ENCODE assay signal across 1 cellular context in genomic region chr5:132832612-132833011, GRCh38.
TF ChIP-seq lines count a peak whose summit lies in the region.

No MANE protein-coding gene starts in this region.

TF ChIP-seq in HEK293, 187 proteins besides CTCF, POLR2A, EP300 and RAD21 (continued from another document):
- no peak for TF ChIP-seq ZNF354C (tag by site-specific recombination; IDR thresholded peaks at IDR 0.05; ENCODE audit: borderline replicate concordance, low read depth)
- no peak for TF ChIP-seq ZNF175 (tag by site-specific recombination; IDR thresholded peaks at IDR 0.05)
